13 cellular contexts compared by ENCODE assay signal in the genomic region with DNA sequence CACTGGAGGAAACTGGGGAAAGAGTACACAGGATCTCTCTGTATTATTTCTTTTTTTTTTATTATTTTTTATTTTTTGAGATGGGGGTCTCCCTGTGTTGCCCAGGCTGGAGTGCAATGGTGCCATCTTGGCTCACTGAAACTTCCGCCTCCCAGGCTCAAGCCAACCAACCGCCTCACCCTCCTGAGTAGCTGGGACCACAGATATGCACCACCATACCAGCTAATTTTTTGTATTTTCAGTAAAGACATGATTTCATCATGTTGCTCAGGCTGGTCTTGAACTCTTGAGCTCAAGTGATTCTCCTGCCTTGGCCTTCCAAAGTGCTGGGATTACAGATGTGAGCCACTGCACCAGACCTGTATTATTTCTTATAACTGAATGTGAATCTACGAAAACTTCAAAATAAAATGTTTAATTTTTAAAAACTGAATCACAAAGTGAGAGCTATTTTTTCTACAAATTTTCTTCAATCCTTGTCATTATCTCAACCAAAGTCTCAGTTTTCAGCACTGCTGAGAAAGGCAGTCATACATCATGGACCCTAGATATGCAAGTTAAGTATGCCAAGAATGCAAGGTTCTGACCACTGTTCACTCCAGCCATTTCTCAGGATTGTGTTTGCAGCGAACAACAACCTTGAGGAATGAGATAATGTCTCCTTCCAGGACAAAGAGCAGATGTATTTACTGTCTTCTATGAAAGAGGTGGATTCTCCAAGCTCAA. TPM values are rescaled to one million over a fixed set of nuclear protein-coding genes. Genes with fewer than 3 reads are reported as not detected.
DNase-seq lines count a peak whose midpoint lies in the region; ATAC-seq and TF ChIP-seq lines count a peak whose summit lies in the region.
"Had no signal": no experiment of that assay in that cellular context is flagged by ENCODE, and none has a peak within 500 bp of the region (broad histone marks: within the 10 kb centered on the region; RNA-seq: fewer than 3 reads in every experiment).

No MANE protein-coding gene starts in this region.

- peaks cover 23% of the 10 kb centered on the region for H3K4me1 ChIP-seq in upper lobe of right lung

- peaks cover 18% of the 10 kb centered on the region for H3K36me3 Mint-ChIP-seq in stimulated activated naive CD8-positive, alpha-beta T cell treated with anti-CD3 and anti-CD28 coated beads, Interleukin-15, Interleukin-2, amounts not matched to agents 100 ng/mL and 50 ng/mL, for 24 hours (ENCODE audit: low read depth)

- no peak overlapping the region for H3K4me3 Mint-ChIP-seq in stimulated activated naive CD8-positive, alpha-beta T cell treated with anti-CD3 and anti-CD28 coated beads, Interleukin-15, Interleukin-2, amounts not matched to agents 100 ng/mL and 50 ng/mL, for 24 hours
- peak overlapping the region in 1 of 2 donors; percentile 44 for H3K4me3 Mint-ChIP-seq in stimulated activated naive CD8-positive, alpha-beta T cell treated with anti-CD3 and anti-CD28 coated beads, Interleukin-15, amount 100 ng/mL, for 72 hours

- ATAC-seq in stimulated activated naive CD8-positive, alpha-beta T cell treated with anti-CD3 and anti-CD28 coated beads, Interleukin-15, amount 100 ng/mL, for 72 hours = no peak
- ATAC-seq in upper lobe of right lung (no peak), HG02610 (IDR thresholded peaks at IDR 0.05; ENCODE audit: unreplicated experiment) (no peak), HG03175 (IDR thresholded peaks at IDR 0.05; ENCODE audit: unreplicated experiment) (no peak)
- ATAC-seq: Right ventricle myocardium inferior had no signal

- no peaks in the 10 kb centered on the region for H3K27me3 Mint-ChIP-seq in stimulated activated naive CD8-positive, alpha-beta T cell treated with anti-CD3 and anti-CD28 coated beads, Interleukin-15, Interleukin-2, amounts not matched to agents 100 ng/mL and 50 ng/mL, for 24 hours
- no peaks in the 10 kb centered on the region for H3K27me3 Mint-ChIP-seq in stimulated activated naive CD8-positive, alpha-beta T cell treated with anti-CD3 and anti-CD28 coated beads, Interleukin-15, amount 100 ng/mL, for 72 hours
- H3K27me3 Mint-ChIP-seq: activated naive CD8-positive, alpha-beta T cell treated with anti-CD3 and anti-CD28 coated beads, Interleukin-2, amount 10 ng/mL, durations not matched to agents 7 days and 5 days had no signal

- H3K4me3 ChIP-seq in upper lobe of right lung = no peak overlapping the region

- intact Hi-C loops in upper lobe of right lung (cut with DNase I) = no loop called here

- H3K27me3 ChIP-seq in upper lobe of right lung = no peaks in the 10 kb centered on the region
- H3K27me3 ChIP-seq: spleen had no signal

- in situ Hi-C loops in GM13977 (cut with MboI; ENCODE audit: low pct_unique_long_range_greater_than_20kb, low sequenced_read_pairs, unreplicated experiment) = no loop called here

- no peak overlapping the region for H3K27ac ChIP-seq in upper lobe of right lung

- peaks cover 41% of the 10 kb centered on the region for H3K4me1 Mint-ChIP-seq in stimulated activated naive CD8-positive, alpha-beta T cell treated with anti-CD3 and anti-CD28 coated beads, Interleukin-15, Interleukin-2, amounts not matched to agents 100 ng/mL and 50 ng/mL, for 24 hours (ENCODE audit: low read depth)
- peaks cover 36% of the 10 kb centered on the region for H3K4me1 Mint-ChIP-seq in stimulated activated naive CD8-positive, alpha-beta T cell treated with anti-CD3 and anti-CD28 coated beads, Interleukin-15, amount 100 ng/mL, for 72 hours

- DNase-seq in stimulated activated naive CD8-positive, alpha-beta T cell treated with anti-CD3 and anti-CD28 coated beads, Interleukin-15, amount 100 ng/mL, for 72 hours = no peak
- DNase-seq in astrocyte of the hippocampus (ENCODE audit: low read depth, low spot score) (peak; percentile 89), islet precursor cell (peak; percentile 87), upper lobe of right lung (peak; percentile 13), GM13977 (ENCODE audit: low spot score) (no peak)
- DNase-seq: activated CD4-positive, CD25-positive, alpha-beta regulatory T cell treated with anti-CD3 and anti-CD28 coated beads, Interleukin-2, amount 50 U/mL, for 72 hours; activated naive CD8-positive, alpha-beta T cell treated with anti-CD3 and anti-CD28 coated beads, Interleukin-2, amount 10 ng/mL, durations not matched to agents 7 days and 5 days; NCI-H2171; spleen had no signal

- TF ChIP-seq CTCF in upper lobe of right lung (IDR thresholded peaks at IDR 0.05) (no peak), GM13977 (IDR thresholded peaks at IDR 0.05; ENCODE audit: extremely low read depth, insufficient read depth, missing control alignments) (no peak)

- peaks cover 40% of the 10 kb centered on the region for H3K36me3 ChIP-seq in upper lobe of right lung

- H3K9me3 ChIP-seq in upper lobe of right lung = no peaks in the 10 kb centered on the region
- H3K9me3 ChIP-seq: spleen had no signal

- peak overlapping the region; percentile 38 for H3K27ac Mint-ChIP-seq in stimulated activated naive CD8-positive, alpha-beta T cell treated with anti-CD3 and anti-CD28 coated beads, Interleukin-15, Interleukin-2, amounts not matched to agents 100 ng/mL and 50 ng/mL, for 24 hours
- peak overlapping the region in 1 of 2 donors; percentile 72 for H3K27ac Mint-ChIP-seq in stimulated activated naive CD8-positive, alpha-beta T cell treated with anti-CD3 and anti-CD28 coated beads, Interleukin-15, amount 100 ng/mL, for 72 hours
- H3K27ac Mint-ChIP-seq: activated naive CD8-positive, alpha-beta T cell treated with anti-CD3 and anti-CD28 coated beads, Interleukin-2, amount 10 ng/mL, durations not matched to agents 7 days and 5 days had no signal

- no peaks in the 10 kb centered on the region for H3K9me3 Mint-ChIP-seq in stimulated activated naive CD8-positive, alpha-beta T cell treated with anti-CD3 and anti-CD28 coated beads, Interleukin-15, Interleukin-2, amounts not matched to agents 100 ng/mL and 50 ng/mL, for 24 hours
- H3K9me3 Mint-ChIP-seq in stimulated activated naive CD8-positive, alpha-beta T cell treated with anti-CD3 and anti-CD28 coated beads, Interleukin-15, amount 100 ng/mL, for 72 hours = peaks cover 0 to 4% of the 10 kb centered on the region in 2 donors
- H3K9me3 Mint-ChIP-seq: activated naive CD8-positive, alpha-beta T cell treated with anti-CD3 and anti-CD28 coated beads, Interleukin-2, amount 10 ng/mL, durations not matched to agents 7 days and 5 days had no signal

RNA-seq across cellular contexts. Expression of a gene that starts 2.4 kb away (rescaled TPM):
- total RNA-seq in upper lobe of right lung = 26.9 TPM

Comparison
In these comparisons a context has a peak if more than half of its experiments do, and no peak if none do; other contexts are left out.
1. DNase-seq: peak in astrocyte of the hippocampus (single experiment), islet precursor cell (single experiment) and upper lobe of right lung (single experiment); none in stimulated activated naive CD8-positive, alpha-beta T cell treated with anti-CD3 and anti-CD28 coated beads, Interleukin-15, amount 100 ng/mL, for 72 hours (0 of 2) and GM13977 (single experiment).